In the genomic region with DNA sequence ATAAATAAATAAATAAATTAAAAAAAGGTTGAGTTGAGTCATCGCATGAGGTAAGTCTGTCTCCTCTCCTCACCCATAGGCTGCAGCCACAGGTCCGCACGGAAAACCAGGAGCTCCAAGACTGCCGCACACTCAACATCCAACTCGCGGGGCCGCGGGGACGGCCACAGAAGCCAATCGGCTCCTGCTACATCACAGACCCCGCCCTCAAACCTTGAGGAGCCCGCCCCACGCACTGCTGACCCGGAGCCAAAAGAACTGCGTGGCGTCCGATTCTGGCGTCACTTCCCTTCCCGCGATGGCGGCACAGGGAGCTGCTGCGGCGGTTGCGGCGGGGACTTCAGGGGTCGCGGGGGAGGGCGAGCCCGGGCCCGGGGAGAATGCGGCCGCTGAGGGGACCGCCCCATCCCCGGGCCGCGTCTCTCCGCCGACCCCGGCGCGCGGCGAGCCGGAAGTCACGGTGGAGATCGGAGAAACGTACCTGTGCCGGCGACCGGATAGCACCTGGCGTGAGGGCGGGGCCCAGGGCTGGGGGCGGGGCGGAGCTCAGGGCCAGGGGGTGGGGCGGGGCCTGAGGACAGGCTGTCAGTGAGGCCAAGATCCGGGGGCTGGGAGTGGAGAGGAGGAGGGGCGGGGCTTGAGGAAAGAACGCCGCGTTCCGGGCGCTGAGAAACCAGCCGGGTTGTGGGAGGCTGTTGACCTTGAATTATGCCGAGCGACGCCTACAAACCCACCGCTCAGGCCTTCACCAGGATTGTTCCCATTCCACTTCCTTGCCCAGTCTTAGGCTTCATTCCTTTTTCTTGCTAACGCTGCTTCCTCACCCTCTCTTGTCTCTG, we compare ENCODE assay signal across 8 cellular contexts. TPM values are rescaled to one million over a fixed set of nuclear protein-coding genes. Genes with fewer than 3 reads are reported as not detected.
A peak's percentile ranks its signal among the peaks of the same experiment; 100 is the strongest.
DNase-seq lines count a peak whose midpoint lies in the region; ATAC-seq, FAIRE-seq and TF ChIP-seq lines count a peak whose summit lies in the region.

A gene (plus strand): TSS at position 281 of the 839 bp plus-strand sequence. CDS start 18 bp downstream, at position 299.

- H3K4me3 ChIP-seq in HepG2 (replicated peaks in 1 of 3; ENCODE audit: insufficient read depth in 1 of 3, low read depth in 2 of 3, low read length in 3 of 3) = peak within 1 kb of the TSS; percentile 67 to 83 (median 81)

- TF ChIP-seq POLR2A in HepG2 (IDR thresholded peaks at IDR 0.05; ENCODE audit: insufficient read depth in 1 of 2, low read depth in 2 of 2, low read length in 2 of 2) = peak; percentile 80 to 94

- H2AFZ ChIP-seq in HepG2 (ENCODE audit: low read length) = no peak within 1 kb of the TSS

- peaks cover 12 to 31% of the 10 kb centered on the region in 2 experiments for H3K36me3 ChIP-seq in HepG2 (replicated peaks in 1 of 2; ENCODE audit: control insufficient read depth in 1 of 2, insufficient read depth in 2 of 2, low read length in 2 of 2)

- TF ChIP-seq EP300 in HepG2 (IDR thresholded peaks at IDR 0.05; ENCODE audit: low read depth in 2 of 2, low read length in 2 of 2) (0 out of 4 replicates have a peak, but pooled peaks of 1 of the 2 experiments have one; percentile 8), HepG2 (CRISPR knock-in tag; IDR thresholded peaks at IDR 0.05; ENCODE audit: borderline replicate concordance) (peak; percentile 69)

- POLR2A ChIA-PET in HepG2 (lab: Yijun Ruan, JAX) = interaction anchor here (0.7 to 9.6 kb wide), 51 partner anchors 9 to 756 kb away, joined by 3 to 275 read pairs (median 4); a partner anchor contains a TSS

- peak within 1 kb of the TSS; percentile 70 for H3K27ac ChIP-seq in HepG2 (ENCODE audit: extremely low read length, insufficient read depth, low read length)

- peak; percentile 91 for ATAC-seq in GM19372 (IDR thresholded peaks at IDR 0.05; ENCODE audit: low read depth, unreplicated experiment)
- peak; percentile 55 for ATAC-seq in HG03558 (IDR thresholded peaks at IDR 0.05; ENCODE audit: extremely low read depth, unreplicated experiment)
- ATAC-seq in HepG2 = peak; percentile 93

- in situ Hi-C loops in HepG2 (cut with HindIII; ENCODE audit: extremely low pct_ligation_motif_present, low pct_unique_long_range_greater_than_20kb) = no loop called here

- no peaks in the 10 kb centered on the region; a peak in 1 of 5 replicates for H3K27me3 ChIP-seq in HepG2 (ENCODE audit: control insufficient read depth in 1 of 2, insufficient read depth in 2 of 2, low read length in 2 of 2)

- H3K9me3 ChIP-seq in HepG2 (ENCODE audit: low read length) = no peaks in the 10 kb centered on the region

- WGBS in HepG2 (ENCODE audit: low lambda C conversion rate) = 3% methylated on average over 34 of the region's 68 CpGs

- H4K20me1 ChIP-seq in HepG2 (ENCODE audit: insufficient read depth, low read length) = 0 out of 2 replicates have a peak, but pooled peaks cover 3% of the 10 kb centered on the region

- FAIRE-seq in HepG2 (lab: Jason Lieb, UNC) = peak; percentile 86

- DNase-seq in C1 segment of cervical spinal cord (lab: John Stamatoyannopoulos, UW) (peak; percentile 77 to 99 (median 94)), NCI-H748 treated with DMSO at 0.1 percent for 48 hours (lab: John Stamatoyannopoulos, UW) (peak; percentile 93), dermis blood vessel endothelial cell (peak; percentile 99), HepG2 (ENCODE audit: low spot score) (peak; percentile 99)
- DNase-seq in activated CD4-positive, alpha-beta T cell treated with anti-CD3 and anti-CD28 coated beads, Interleukin-2, amount 50 U/mL, for 24 hours (ENCODE audit: low read depth in 1 of 2, low spot score in 1 of 2) = peak; percentile 91 to 97
- peak; percentile 96 for DNase-seq in stimulated activated CD4-positive, alpha-beta T cell treated with anti-CD3 and anti-CD28 coated beads, Interleukin-4, amount 100 ng/mL, for 1 hour

- CTCF ChIA-PET in HepG2 (lab: Yijun Ruan, JAX; ENCODE audit: low intra/inter-chr PET ratio, low total read pairs) = no interaction called here

- H3K79me2 ChIP-seq in HepG2 (ENCODE audit: insufficient read depth, low read length) = peaks cover 18% of the 10 kb centered on the region

- TF ChIP-seq CTCF in HepG2 (CRISPR knock-in tag; IDR thresholded peaks at IDR 0.05) = peak; percentile 10; the same call in 1 of the 2 replicates

- peak within 1 kb of the TSS; percentile 89 for H3K4me2 ChIP-seq in HepG2 (ENCODE audit: low read depth, low read length)

- peak within 1 kb of the TSS; percentile 77 for H3K9ac ChIP-seq in HepG2 (ENCODE audit: insufficient read depth, low read depth, low read length)

- TF ChIP-seq RAD21 in HepG2 (CRISPR knock-in tag; IDR thresholded peaks at IDR 0.05) = peak; percentile 24; the same call in 1 of the 2 replicates

- intact Hi-C loops in HepG2 (cut with micrococcal nuclease; ENCODE audit: unreplicated experiment) = loop anchor here (1.0 kb wide), 2 partner anchors 25 to 45 kb away; no protein-coding TSS in a partner anchor

- H3K4me1 ChIP-seq in HepG2 (ENCODE audit: insufficient read depth, low read length) = peaks cover 36% of the 10 kb centered on the region

- BruUV-seq in HepG2 (replicated peaks; lab: Mats Ljungman, UMichigan) = TSS peak; percentile 80

TF ChIP-seq in HepG2, 621 proteins besides CTCF, POLR2A, EP300 and RAD21 (continues in another document):
- TF ChIP-seq BORCS8-MEF2B (CRISPR knock-in tag; IDR thresholded peaks at IDR 0.05) (peak; percentile 79), ZNF430 (CRISPR knock-in tag; IDR thresholded peaks at IDR 0.05) (no peak), NFE2L2 (IDR thresholded peaks at IDR 0.05; ENCODE audit: low read length) (no peak), ZBTB7B (CRISPR knock-in tag; IDR thresholded peaks at IDR 0.05) (peak; percentile 9; the same call in 1 of the 2 replicates), ZNF768 (CRISPR knock-in tag; IDR thresholded peaks at IDR 0.05) (peak; percentile 69), TOPORS (CRISPR knock-in tag; IDR thresholded peaks at IDR 0.05) (peak; percentile 92)
- TF ChIP-seq, protein P1, sequence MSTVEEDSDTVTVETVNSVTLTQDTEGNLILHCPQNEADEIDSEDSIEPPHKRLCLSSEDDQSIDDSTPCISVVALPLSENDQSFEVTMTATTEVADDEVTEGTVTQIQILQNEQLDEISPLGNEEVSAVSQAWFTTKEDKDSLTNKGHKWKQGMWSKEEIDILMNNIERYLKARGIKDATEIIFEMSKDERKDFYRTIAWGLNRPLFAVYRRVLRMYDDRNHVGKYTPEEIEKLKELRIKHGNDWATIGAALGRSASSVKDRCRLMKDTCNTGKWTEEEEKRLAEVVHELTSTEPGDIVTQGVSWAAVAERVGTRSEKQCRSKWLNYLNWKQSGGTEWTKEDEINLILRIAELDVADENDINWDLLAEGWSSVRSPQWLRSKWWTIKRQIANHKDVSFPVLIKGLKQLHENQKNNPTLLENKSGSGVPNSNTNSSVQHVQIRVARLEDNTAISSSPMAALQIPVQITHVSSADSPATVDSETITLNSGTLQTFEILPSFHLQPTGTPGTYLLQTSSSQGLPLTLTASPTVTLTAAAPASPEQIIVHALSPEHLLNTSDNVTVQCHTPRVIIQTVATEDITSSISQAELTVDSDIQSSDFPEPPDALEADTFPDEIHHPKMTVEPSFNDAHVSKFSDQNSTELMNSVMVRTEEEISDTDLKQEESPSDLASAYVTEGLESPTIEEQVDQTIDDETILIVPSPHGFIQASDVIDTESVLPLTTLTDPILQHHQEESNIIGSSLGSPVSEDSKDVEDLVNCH (CRISPR knock-in tag; IDR thresholded peaks at IDR 0.05) = 0 out of 2 replicates have a peak, but pooled peaks have one; percentile 26
- TF ChIP-seq, protein P2, sequence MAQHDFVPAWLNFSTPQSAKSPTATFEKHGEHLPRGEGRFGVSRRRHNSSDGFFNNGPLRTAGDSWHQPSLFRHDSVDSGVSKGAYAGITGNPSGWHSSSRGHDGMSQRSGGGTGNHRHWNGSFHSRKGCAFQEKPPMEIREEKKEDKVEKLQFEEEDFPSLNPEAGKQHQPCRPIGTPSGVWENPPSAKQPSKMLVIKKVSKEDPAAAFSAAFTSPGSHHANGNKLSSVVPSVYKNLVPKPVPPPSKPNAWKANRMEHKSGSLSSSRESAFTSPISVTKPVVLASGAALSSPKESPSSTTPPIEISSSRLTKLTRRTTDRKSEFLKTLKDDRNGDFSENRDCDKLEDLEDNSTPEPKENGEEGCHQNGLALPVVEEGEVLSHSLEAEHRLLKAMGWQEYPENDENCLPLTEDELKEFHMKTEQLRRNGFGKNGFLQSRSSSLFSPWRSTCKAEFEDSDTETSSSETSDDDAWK (CRISPR knock-in tag; IDR thresholded peaks at IDR 0.05) = no peak

RNA-seq across cellular contexts. Expression of the gene that starts here (rescaled TPM):
- 38.3 and 45.6 TPM in 2 replicates for total RNA-seq in dermis blood vessel endothelial cell
- total RNA-seq in HepG2 (2016; rRNA removed; fragmentation: Illumina TruSeq; extraction: Trizol) = 69.5 and 79.0 TPM in 2 replicates
- total RNA-seq in HepG2 (2016; cell fraction: cytosol; rRNA removed; fragmentation: Illumina TruSeq; extraction: Trizol; ENCODE audit: low read depth) = 35.7 and 36.8 TPM in 2 replicates
- total RNA-seq in HepG2 (2016; cell fraction: insoluble cytoplasmic fraction; rRNA removed; fragmentation: Illumina TruSeq; extraction: Trizol) = 66.0 and 82.2 TPM in 2 replicates
- 28.5 and 33.0 TPM in 2 replicates for total RNA-seq in HepG2 (2016; cell fraction: membrane; rRNA removed; fragmentation: Illumina TruSeq; extraction: Trizol)
- total RNA-seq in HepG2 (2016; cell fraction: nucleus; rRNA removed; fragmentation: Illumina TruSeq; extraction: Trizol) = 42.9 and 51.1 TPM in 2 replicates
- polyA plus RNA-seq in HepG2 (2011; rRNA removed) = 84.2 and 85.3 TPM in 2 replicates
- 59.8 and 72.8 TPM in 2 replicates for polyA plus RNA-seq in HepG2 (2011; cell fraction: cytosol; rRNA removed)
- polyA plus RNA-seq in HepG2 (2011; cell fraction: nucleus; rRNA removed) = 112 and 113 TPM in 2 replicates
- polyA plus RNA-seq in HepG2 (2012) = 49.1 and 52.0 TPM in 2 replicates
- polyA plus RNA-seq in HepG2 (2016; cell fraction: cytosol; fragmentation: Illumina TruSeq; extraction: Trizol; ENCODE audit: low read depth) = 5.9 and 6.1 TPM in 2 replicates
- polyA plus RNA-seq in HepG2 (2016; cell fraction: insoluble cytoplasmic fraction; fragmentation: Illumina TruSeq; extraction: Trizol; ENCODE audit: low read depth) = 58.7 and 63.1 TPM in 2 replicates
- polyA plus RNA-seq in HepG2 (2016; cell fraction: membrane; fragmentation: Illumina TruSeq; extraction: Trizol; ENCODE audit: low read depth) = 13.2 and 14.8 TPM in 2 replicates
- polyA plus RNA-seq in HepG2 (2016; cell fraction: nucleus; fragmentation: Illumina TruSeq; extraction: Trizol; ENCODE audit: insufficient read depth, low read depth) = 86.8 and 87.6 TPM in 2 replicates
- polyA minus RNA-seq in HepG2 (2011; rRNA and poly(A)+ RNA removed; ENCODE audit: low replicate concordance) = 37.8 and 50.2 TPM in 2 replicates
- polyA minus RNA-seq in HepG2 (2011; cell fraction: cytosol; rRNA and poly(A)+ RNA removed) = 25.3 and 26.2 TPM in 2 replicates
- 37.3 and 44.0 TPM in 2 replicates for polyA minus RNA-seq in HepG2 (2011; cell fraction: nucleus; rRNA and poly(A)+ RNA removed)

Comparison
In these comparisons a context has a peak if more than half of its experiments do, and no peak if none do; other contexts are left out.
1. Peak in every context shown above with its lines: DNase-seq, ATAC-seq, H3K4me3 ChIP-seq and H3K27ac ChIP-seq.